Comparison of ENCODE assay signal across 1 cellular context in the genomic region with DNA sequence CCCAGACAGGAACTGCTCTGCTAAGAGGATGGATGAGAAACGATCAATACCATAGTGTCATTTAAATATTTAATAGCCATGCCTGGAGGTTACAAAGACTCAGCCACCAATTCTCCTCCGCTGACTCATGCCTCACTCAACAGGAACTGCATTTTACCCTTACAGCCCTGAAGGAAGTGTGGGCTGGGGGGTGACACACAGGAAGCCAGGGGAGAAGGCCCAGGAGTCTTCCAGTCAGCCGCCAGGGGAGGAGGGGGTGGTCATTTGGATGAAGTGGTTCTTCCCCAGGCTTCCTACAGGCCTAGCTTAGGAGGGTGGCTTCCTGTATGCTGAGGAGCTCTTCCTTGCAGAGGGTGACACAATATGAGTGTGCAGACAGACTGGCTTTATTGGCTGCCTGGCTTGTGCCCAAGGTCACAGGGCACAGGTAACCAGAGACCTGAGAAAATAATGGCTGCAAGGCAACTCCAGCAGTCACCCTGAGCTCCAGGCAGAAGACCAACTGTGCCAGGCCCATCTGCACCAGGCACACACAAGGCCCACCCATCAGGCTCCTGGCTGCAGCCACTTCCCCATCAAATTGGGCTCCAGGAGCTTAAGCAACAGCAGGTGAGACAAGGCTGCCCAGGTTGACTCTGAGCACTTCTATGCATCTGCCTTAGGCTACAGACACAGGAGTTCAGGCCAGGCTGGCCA.
TF ChIP-seq lines count a peak whose summit lies in the region.

No MANE protein-coding gene starts in this region.

TF ChIP-seq in K562, 482 proteins besides CTCF, POLR2A, EP300 and RAD21 (continued from another document):
- TF ChIP-seq LEF1 (IDR thresholded peaks at IDR 0.05) (peak; percentile 82), MTA3 (IDR thresholded peaks at IDR 0.05; ENCODE audit: borderline replicate concordance) (peak; percentile 48; the same call in 1 of the 2 replicates), NCOR1 (IDR thresholded peaks at IDR 0.05) (peak; percentile 55; the same call in 1 of the 2 replicates), SMAD4 (CRISPR knock-in tag; conservative IDR thresholded peaks at IDR 0.05) (0 out of 2 replicates have a peak, but pooled peaks have one; percentile 37), DPF2 (IDR thresholded peaks at IDR 0.05) (peak; percentile 87), KAT7 (CRISPR knock-in tag; IDR thresholded peaks at IDR 0.05; ENCODE audit: borderline replicate concordance) (no peak), SMARCA4 (IDR thresholded peaks at IDR 0.05) (peak; percentile 88), HMGN3 (IDR thresholded peaks at IDR 0.05; ENCODE audit: borderline replicate concordance, extremely low read depth, insufficient read length, low read depth, low read length) (peak; percentile 52), DACH1 (IDR thresholded peaks at IDR 0.05; ENCODE audit: partially characterized antibody) (peak; percentile 25)
- TF ChIP-seq, protein P1, sequence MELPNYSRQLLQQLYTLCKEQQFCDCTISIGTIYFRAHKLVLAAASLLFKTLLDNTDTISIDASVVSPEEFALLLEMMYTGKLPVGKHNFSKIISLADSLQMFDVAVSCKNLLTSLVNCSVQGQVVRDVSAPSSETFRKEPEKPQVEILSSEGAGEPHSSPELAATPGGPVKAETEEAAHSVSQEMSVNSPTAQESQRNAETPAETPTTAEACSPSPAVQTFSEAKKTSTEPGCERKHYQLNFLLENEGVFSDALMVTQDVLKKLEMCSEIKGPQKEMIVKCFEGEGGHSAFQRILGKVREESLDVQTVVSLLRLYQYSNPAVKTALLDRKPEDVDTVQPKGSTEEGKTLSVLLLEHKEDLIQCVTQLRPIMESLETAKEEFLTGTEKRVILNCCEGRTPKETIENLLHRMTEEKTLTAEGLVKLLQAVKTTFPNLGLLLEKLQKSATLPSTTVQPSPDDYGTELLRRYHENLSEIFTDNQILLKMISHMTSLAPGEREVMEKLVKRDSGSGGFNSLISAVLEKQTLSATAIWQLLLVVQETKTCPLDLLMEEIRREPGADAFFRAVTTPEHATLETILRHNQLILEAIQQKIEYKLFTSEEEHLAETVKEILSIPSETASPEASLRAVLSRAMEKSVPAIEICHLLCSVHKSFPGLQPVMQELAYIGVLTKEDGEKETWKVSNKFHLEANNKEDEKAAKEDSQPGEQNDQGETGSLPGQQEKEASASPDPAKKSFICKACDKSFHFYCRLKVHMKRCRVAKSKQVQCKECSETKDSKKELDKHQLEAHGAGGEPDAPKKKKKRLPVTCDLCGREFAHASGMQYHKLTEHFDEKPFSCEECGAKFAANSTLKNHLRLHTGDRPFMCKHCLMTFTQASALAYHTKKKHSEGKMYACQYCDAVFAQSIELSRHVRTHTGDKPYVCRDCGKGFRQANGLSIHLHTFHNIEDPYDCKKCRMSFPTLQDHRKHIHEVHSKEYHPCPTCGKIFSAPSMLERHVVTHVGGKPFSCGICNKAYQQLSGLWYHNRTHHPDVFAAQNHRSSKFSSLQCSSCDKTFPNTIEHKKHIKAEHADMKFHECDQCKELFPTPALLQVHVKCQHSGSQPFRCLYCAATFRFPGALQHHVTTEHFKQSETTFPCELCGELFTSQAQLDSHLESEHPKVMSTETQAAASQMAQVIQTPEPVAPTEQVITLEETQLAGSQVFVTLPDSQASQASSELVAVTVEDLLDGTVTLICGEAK (IDR thresholded peaks at IDR 0.05) = peak; percentile 77
- TF ChIP-seq, protein P1 (CRISPR knock-in tag; IDR thresholded peaks at IDR 0.05) = no peak
- TF ChIP-seq, protein P2, sequence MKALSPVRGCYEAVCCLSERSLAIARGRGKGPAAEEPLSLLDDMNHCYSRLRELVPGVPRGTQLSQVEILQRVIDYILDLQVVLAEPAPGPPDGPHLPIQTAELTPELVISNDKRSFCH (CRISPR knock-in tag; IDR thresholded peaks at IDR 0.05) = no peak
- TF ChIP-seq, protein P2 (tag; IDR thresholded peaks at IDR 0.05) = peak; percentile 35; the same call in 1 of the 2 replicates
- TF ChIP-seq, protein P3, sequence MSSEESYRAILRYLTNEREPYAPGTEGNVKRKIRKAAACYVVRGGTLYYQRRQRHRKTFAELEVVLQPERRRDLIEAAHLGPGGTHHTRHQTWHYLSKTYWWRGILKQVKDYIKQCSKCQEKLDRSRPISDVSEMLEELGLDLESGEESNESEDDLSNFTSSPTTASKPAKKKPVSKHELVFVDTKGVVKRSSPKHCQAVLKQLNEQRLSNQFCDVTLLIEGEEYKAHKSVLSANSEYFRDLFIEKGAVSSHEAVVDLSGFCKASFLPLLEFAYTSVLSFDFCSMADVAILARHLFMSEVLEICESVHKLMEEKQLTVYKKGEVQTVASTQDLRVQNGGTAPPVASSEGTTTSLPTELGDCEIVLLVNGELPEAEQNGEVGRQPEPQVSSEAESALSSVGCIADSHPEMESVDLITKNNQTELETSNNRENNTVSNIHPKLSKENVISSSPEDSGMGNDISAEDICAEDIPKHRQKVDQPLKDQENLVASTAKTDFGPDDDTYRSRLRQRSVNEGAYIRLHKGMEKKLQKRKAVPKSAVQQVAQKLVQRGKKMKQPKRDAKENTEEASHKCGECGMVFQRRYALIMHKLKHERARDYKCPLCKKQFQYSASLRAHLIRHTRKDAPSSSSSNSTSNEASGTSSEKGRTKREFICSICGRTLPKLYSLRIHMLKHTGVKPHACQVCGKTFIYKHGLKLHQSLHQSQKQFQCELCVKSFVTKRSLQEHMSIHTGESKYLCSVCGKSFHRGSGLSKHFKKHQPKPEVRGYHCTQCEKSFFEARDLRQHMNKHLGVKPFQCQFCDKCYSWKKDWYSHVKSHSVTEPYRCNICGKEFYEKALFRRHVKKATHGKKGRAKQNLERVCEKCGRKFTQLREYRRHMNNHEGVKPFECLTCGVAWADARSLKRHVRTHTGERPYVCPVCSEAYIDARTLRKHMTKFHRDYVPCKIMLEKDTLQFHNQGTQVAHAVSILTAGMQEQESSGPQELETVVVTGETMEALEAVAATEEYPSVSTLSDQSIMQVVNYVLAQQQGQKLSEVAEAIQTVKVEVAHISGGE (CRISPR knock-in tag; IDR thresholded peaks at IDR 0.05) = 0 out of 6 replicates have a peak, but pooled peaks of 1 of the 3 experiments have one; percentile 34
